Comparison of ENCODE assay signal across 19 cellular contexts in genomic region chr7:158527902-158528502, GRCh38. TPM values are rescaled to one million over a fixed set of nuclear protein-coding genes. Genes with fewer than 3 reads are reported as not detected.
DNase-seq lines count a peak whose midpoint lies in the region; ATAC-seq, FAIRE-seq and TF ChIP-seq lines count a peak whose summit lies in the region.
"Had no signal": no experiment of that assay in that cellular context is flagged by ENCODE, and none has a peak within 500 bp of the region (broad histone marks: within the 10 kb centered on the region; RNA-seq: fewer than 3 reads in every experiment).

No MANE protein-coding gene starts in this region.

- peak overlapping the region; percentile 31 for H3K27ac Mint-ChIP-seq in Caco-2 (ENCODE audit: unreplicated experiment)
- H3K27ac Mint-ChIP-seq: B cell; CD4-positive, CD25-positive, alpha-beta regulatory T cell had no signal

- peak overlapping the region; percentile 95 for H3K4me2 ChIP-seq in BLaER1
- H3K4me2 ChIP-seq: A549 had no signal

- peaks cover 7% of the 10 kb centered on the region for H3K36me3 Mint-ChIP-seq in Caco-2 (ENCODE audit: insufficient read depth, unreplicated experiment)
- H3K36me3 Mint-ChIP-seq: CD4-positive, CD25-positive, alpha-beta regulatory T cell had no signal

- H3K9me3 Mint-ChIP-seq in Caco-2 (ENCODE audit: unreplicated experiment): peaks cover 3% of the 10 kb centered on the region

- H3K4me1 Mint-ChIP-seq in Caco-2 (ENCODE audit: low read depth, unreplicated experiment): peaks cover 13% of the 10 kb centered on the region
- H3K4me1 Mint-ChIP-seq: CD4-positive, CD25-positive, alpha-beta regulatory T cell had no signal

- CTCF ChIA-PET in Caco-2 (lab: Charles Lee): no interaction called here

- BruUV-seq in Caco-2 (replicated peaks; lab: Mats Ljungman, UMichigan): no TSS peak

- no peak for FAIRE-seq in kidney (lab: Jason Lieb, UNC)
- FAIRE-seq: A549 had no signal

- H3K4me3 ChIP-seq in BLaER1 (no peak overlapping the region), Caco-2 (ENCODE audit: low read depth, low read length) (no peak overlapping the region), kidney (ENCODE audit: low read length in 2 of 2) (no peak overlapping the region)
- H3K4me3 ChIP-seq: A549 had no signal

- peak overlapping the region; percentile 58 for H3K27ac ChIP-seq in BLaER1
- H3K27ac ChIP-seq in kidney (ENCODE audit: low read depth in 2 of 2, low read length in 2 of 2): no peak overlapping the region
- H3K27ac ChIP-seq: A549 had no signal

- H3K27me3 Mint-ChIP-seq in Caco-2 (ENCODE audit: insufficient read depth, unreplicated experiment): no peaks in the 10 kb centered on the region
- H3K27me3 Mint-ChIP-seq: CD4-positive, CD25-positive, alpha-beta regulatory T cell had no signal

- intact Hi-C loops in Caco-2 (cut with micrococcal nuclease; ENCODE audit: unreplicated experiment): loop anchor here (10.0 kb wide), 1 partner anchor 57 kb away; the partner anchor contains the start of gene PTPRN2
- intact Hi-C loops in kidney (cut with DNase I): no loop called here

- H3K9ac ChIP-seq in BLaER1 (peak overlapping the region; percentile 12; the same call in 1 of the 2 replicates), kidney (ENCODE audit: low read length in 2 of 2) (no peak overlapping the region)

- POLR2A ChIA-PET in Caco-2 (lab: Charles Lee): no interaction called here

- peaks cover 92% of the 10 kb centered on the region for H3K4me1 ChIP-seq in BLaER1
- H3K4me1 ChIP-seq in Caco-2: peaks cover 14% of the 10 kb centered on the region
- H3K4me1 ChIP-seq in kidney (ENCODE audit: control insufficient read depth in 1 of 2, insufficient read depth in 1 of 2, low read depth in 1 of 2, low read length in 2 of 2): no peaks in the 10 kb centered on the region
- H3K4me1 ChIP-seq: A549 had no signal

- no peaks in the 10 kb centered on the region for H3K36me3 ChIP-seq in BLaER1
- no peaks in the 10 kb centered on the region; the same call in 1 of the 2 replicates for H3K36me3 ChIP-seq in Caco-2 (ENCODE audit: control insufficient read depth, insufficient read depth, low read length)
- no peaks in the 10 kb centered on the region for H3K36me3 ChIP-seq in kidney (ENCODE audit: control insufficient read depth in 1 of 2, insufficient read depth in 2 of 2, low read length in 2 of 2)

- TF ChIP-seq CTCF in Caco-2 (IDR thresholded peaks at IDR 0.05; ENCODE audit: insufficient read depth in 1 of 2, low read depth in 1 of 2, low read length in 1 of 2, severe bottlenecking in 1 of 2, unreplicated experiment in 1 of 2) (no peak), kidney (IDR thresholded peaks at IDR 0.05; ENCODE audit: borderline replicate concordance, extremely low read depth, insufficient read depth) (no peak)

- no peak overlapping the region for H3K4me3 Mint-ChIP-seq in Caco-2 (ENCODE audit: unreplicated experiment)
- H3K4me3 Mint-ChIP-seq: B cell; CD4-positive, CD25-positive, alpha-beta regulatory T cell had no signal

- H3K27me3 ChIP-seq in BLaER1 (no peaks in the 10 kb centered on the region), Caco-2 (replicated peaks; ENCODE audit: control insufficient read depth, insufficient read depth, low read length) (no peaks in the 10 kb centered on the region)

- H3K9me3 ChIP-seq in BLaER1 (peaks cover 6% of the 10 kb centered on the region), Caco-2 (peaks cover 5% of the 10 kb centered on the region; the same call in 1 of the 2 replicates), kidney (ENCODE audit: control insufficient read depth in 1 of 2, low read length in 2 of 2) (no peaks in the 10 kb centered on the region)

- ATAC-seq in HG03159 (IDR thresholded peaks at IDR 0.05; ENCODE audit: unreplicated experiment) (no peak), GM19324 (IDR thresholded peaks at IDR 0.05; ENCODE audit: low FRiP score, unreplicated experiment) (no peak)
- ATAC-seq: A549, PC-3 had no signal

- H4K20me1 ChIP-seq in BLaER1: no peaks in the 10 kb centered on the region

- DNase-seq in Caco-2 (no peak), NCI-H69 (lab: John Stamatoyannopoulos, UW) (peak; percentile 67), kidney (peak; percentile 45), islet precursor cell (no peak)
- DNase-seq: CD4-positive, CD25-positive, alpha-beta regulatory T cell; DMS 273 treated with DMSO at 0.1 percent for 48 hours; DMS79 treated with DMSO at 0.1 percent for 48 hours; HCEC 1CT; IMR-90; NCI-H1930; NCI-H2171 treated with DMSO at 0.1 percent for 48 hours; NCI-H524 treated with DMSO at 0.1 percent for 48 hours; PC-3; SHP77 had no signal

RNA-seq across cellular contexts. Expression of gene PTPRN2, which starts 59.6 kb away (rescaled TPM):
- total RNA-seq in Caco-2 (2022) (1.4 and 2.6 TPM in 2 replicates), kidney (4.8 TPM)
- polyA plus RNA-seq in kidney (ENCODE audit: insufficient read depth, low read depth, low replicate concordance): 6.2 TPM
- total RNA-seq: IMR-90 had no signal

Comparison
In these comparisons a context has a peak if more than half of its experiments do, and no peak if none do; other contexts are left out.
1. DNase-seq: peak in NCI-H69 (single experiment) and kidney (single experiment); none in Caco-2 (0 of 2) and islet precursor cell (single experiment).